In the genomic region with DNA sequence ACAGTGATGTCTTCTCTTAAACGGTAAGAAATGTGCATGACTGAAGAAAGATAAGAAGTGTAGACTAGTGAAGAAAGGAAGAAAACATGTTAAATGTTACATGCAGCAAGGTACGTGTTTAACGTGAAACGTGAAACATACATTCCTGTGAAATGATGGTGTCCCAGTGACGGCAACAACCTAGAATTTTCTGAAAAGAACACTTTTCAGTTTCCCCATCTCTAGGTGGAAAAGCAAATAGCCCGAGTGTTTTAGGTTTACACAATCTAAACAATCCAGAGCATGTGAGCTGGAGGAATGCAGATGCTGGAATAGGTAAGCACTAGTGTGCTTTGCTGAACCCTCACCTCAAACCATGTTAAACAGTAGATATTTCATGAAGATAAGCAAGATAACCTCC, we compare ENCODE assay signal across 27 cellular contexts.
"Had no signal": no experiment of that assay in that cellular context is flagged by ENCODE, and none has a peak within 500 bp of the region (broad histone marks: within the 10 kb centered on the region; RNA-seq: fewer than 3 reads in every experiment).

No MANE protein-coding gene starts in this region.

- H3K4me1 ChIP-seq: adrenal gland, ascending aorta, body of pancreas had no signal

- ATAC-seq: activated CD4-positive, alpha-beta T cell treated with anti-CD3 and anti-CD28 coated beads for 36 hours; activated CD8-positive, alpha-beta T cell treated with anti-CD3 and anti-CD28 coated beads for 36 hours; activated T-cell treated with anti-CD3 and anti-CD28 coated beads, Interleukin-2, amount 50 U/mL, for 72 hours; body of pancreas; Panc1; Right ventricle myocardium inferior; T-cell had no signal

- H3K36me3 ChIP-seq: adrenal gland, ascending aorta had no signal

- DNase-seq: activated CD4-positive, alpha-beta T cell treated with anti-CD3 and anti-CD28 coated beads for 36 hours; activated CD8-positive, alpha-beta memory T cell treated with anti-CD3 and anti-CD28 coated beads, Interleukin-2, amount 50 U/mL, for 4 hours; activated CD8-positive, alpha-beta T cell treated with anti-CD3 and anti-CD28 coated beads for 36 hours; activated naive CD4-positive, alpha-beta T cell treated with anti-CD3 and anti-CD28 coated beads, Interleukin-2, amount 50 U/mL, for 16 hours; activated naive CD8-positive, alpha-beta T cell treated with anti-CD3 and anti-CD28 coated beads, Interleukin-2, amount 10 ng/mL, durations not matched to agents 7 days and 5 days; activated T-cell treated with anti-CD3 and anti-CD28 coated beads, Interleukin-2, amount 50 U/mL, for 72 hours; adrenal gland; body of pancreas; cerebellar nuclear complex; Kasumi-1; NCI-H1105 treated with DMSO at 0.1 percent for 48 hours; NCI-H1436 treated with DMSO at 0.1 percent for 48 hours; NCI-H187; NCI-H2081; NCI-H510A treated with DMSO at 0.1 percent for 48 hours; NCI-H69; NK-92 treated with Interleukin-12 subunit alpha and Interleukin-12 subunit beta, amount 100 ng/mL, for 24 hours; OCI-M1; RPMI8226; T-cell; T-helper 2 cell; T1000 had no signal

- H3K27ac ChIP-seq: adrenal gland, ascending aorta, body of pancreas, SK-N-MC had no signal

- H3K27me3 ChIP-seq: adrenal gland, ascending aorta, body of pancreas had no signal

- H3K9me3 ChIP-seq: adrenal gland, ascending aorta, body of pancreas had no signal

- FAIRE-seq: TTC549 had no signal

- H3K4me3 ChIP-seq: adrenal gland, ascending aorta, body of pancreas, SK-N-MC had no signal
